ENCODE assay signal across 16 cellular contexts in genomic region chr2:239039479-239039861, GRCh38.
DNase-seq lines count a peak whose midpoint lies in the region; ATAC-seq lines count a peak whose summit lies in the region.
"Had no signal": no experiment of that assay in that cellular context is flagged by ENCODE, and none has a peak within 500 bp of the region (broad histone marks: within the 10 kb centered on the region; RNA-seq: fewer than 3 reads in every experiment).

No MANE protein-coding gene starts in this region.

- intact Hi-C loops in Right ventricle myocardium superior (cut with DNase I) (loop anchor here (10.0 kb wide), 3 partner anchors 65 to 955 kb away; no protein-coding TSS in a partner anchor), left cardiac atrium (cut with DNase I) (loop anchor here (5.0 to 10.0 kb wide), 3 partner anchors 68 to 845 kb away; no protein-coding TSS in a partner anchor), posterior vena cava (cut with DNase I) (loop anchor here in 1 of 2 donors (10.0 kb wide), 1 partner anchor 255 kb away; no protein-coding TSS in a partner anchor)

- no peaks in the 10 kb centered on the region for H3K27me3 ChIP-seq in layer of hippocampus (ENCODE audit: control insufficient read depth, insufficient read depth, low read length)

- H3K27ac ChIP-seq in layer of hippocampus (ENCODE audit: low read depth, low read length) = peak overlapping the region; percentile 75

- DNase-seq in Right ventricle myocardium superior (peak; percentile 34), left cardiac atrium (no peak), posterior vena cava (ENCODE audit: low spot score) (peak; percentile 64), NCI-H82 treated with DMSO at 0.1 percent for 48 hours (lab: John Stamatoyannopoulos, UW; ENCODE audit: unreplicated experiment) (no peak), SW480 (ENCODE audit: low spot score) (no peak), T-helper 9 cell (no peak)
- DNase-seq: 8988T, COR-L47, DMS 273 treated with DMSO at 0.1 percent for 48 hours, DND-41, NCI-H1694 treated with DMSO at 0.1 percent for 48 hours, NCI-H510A, NCI-H748 treated with DMSO at 0.1 percent for 48 hours had no signal

- no peak for ATAC-seq in Right ventricle myocardium superior (ENCODE audit: poor library complexity)
- no peak for ATAC-seq in left cardiac atrium
- ATAC-seq in HG03135 (IDR thresholded peaks at IDR 0.05; ENCODE audit: unreplicated experiment) = no peak
- ATAC-seq: K562 had no signal

Comparison
In these comparisons a context has a peak if more than half of its experiments do, and no peak if none do; other contexts are left out.
1. DNase-seq: peak in Right ventricle myocardium superior (single experiment) and posterior vena cava (single experiment); none in left cardiac atrium (single experiment), NCI-H82 treated with DMSO at 0.1 percent for 48 hours (single experiment), SW480 (single experiment) and T-helper 9 cell (single experiment).